In the genomic region with DNA sequence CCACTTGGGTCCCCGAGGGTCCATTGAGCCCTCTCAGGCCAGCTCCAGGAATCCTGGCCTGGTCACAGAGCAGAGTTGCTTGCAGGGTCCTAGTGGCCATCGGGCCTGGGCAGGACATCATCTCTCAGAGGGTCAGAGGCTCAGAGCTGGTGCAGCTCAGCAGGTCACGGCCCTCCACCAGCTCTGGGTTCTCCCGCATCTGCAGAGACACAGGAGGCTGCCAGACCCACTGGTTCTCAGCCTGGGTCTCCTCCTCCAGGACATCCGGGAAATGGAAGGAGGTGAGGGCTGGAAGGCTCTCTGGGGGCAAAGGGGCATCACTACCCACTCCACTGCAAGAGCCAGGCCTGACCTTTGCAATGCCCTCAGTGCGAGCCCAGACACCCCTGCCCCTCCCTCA, we compare ENCODE assay signal across 21 cellular contexts. TPM values are rescaled to one million over a fixed set of nuclear protein-coding genes. Genes with fewer than 3 reads are reported as not detected.
"Had no signal": no experiment of that assay in that cellular context is flagged by ENCODE, and none has a peak within 500 bp of the region (broad histone marks: within the 10 kb centered on the region; RNA-seq: fewer than 3 reads in every experiment).

No MANE protein-coding gene starts in this region.

- H3K9me3 ChIP-seq: breast epithelium, esophagus muscularis mucosa, gastrocnemius medialis, heart left ventricle, right lobe of liver, SK-N-SH had no signal

- H3K9me3 Mint-ChIP-seq: activated CD4-positive, alpha-beta memory T cell treated with anti-CD3 and anti-CD28 coated beads for 36 hours; activated naive CD8-positive, alpha-beta T cell treated with anti-CD3 and anti-CD28 coated beads for 36 hours; T-helper 2 cell treated with Interferon-gamma antibody and Interleukin-4, amounts not matched to agents 5 μg/mL and 100 μg/mL, for 36 hours had no signal

- H3K4me3 Mint-ChIP-seq: activated CD4-positive, alpha-beta memory T cell treated with anti-CD3 and anti-CD28 coated beads for 36 hours; activated naive CD8-positive, alpha-beta T cell treated with anti-CD3 and anti-CD28 coated beads for 36 hours; T-helper 2 cell treated with Interferon-gamma antibody and Interleukin-4, amounts not matched to agents 5 μg/mL and 100 μg/mL, for 36 hours had no signal

- H3K79me2 ChIP-seq: parathyroid adenoma had no signal

- H3K9ac ChIP-seq: parathyroid adenoma, SK-N-SH had no signal

- H3K36me3 Mint-ChIP-seq: activated CD4-positive, alpha-beta memory T cell treated with anti-CD3 and anti-CD28 coated beads for 36 hours; activated naive CD8-positive, alpha-beta T cell treated with anti-CD3 and anti-CD28 coated beads for 36 hours had no signal

- H2AFZ ChIP-seq: parathyroid adenoma had no signal

- H3K4me3 ChIP-seq: coronary artery, esophagus muscularis mucosa, gastrocnemius medialis, heart left ventricle, right lobe of liver had no signal

- H3K27me3 ChIP-seq: breast epithelium, right lobe of liver had no signal

- ATAC-seq: gastrocnemius medialis; naive thymus-derived CD4-positive, alpha-beta T cell; stimulated activated naive B cell treated with anti-CD40 and anti-IgM and Interleukin-4, amounts not matched to agents 10 μg/mL and 1 μg/mL and 100 μg/mL, for 72 hours had no signal

- H3K4me2 ChIP-seq: SK-N-SH had no signal

- H3K4me1 ChIP-seq: parathyroid adenoma had no signal

- H3K27ac ChIP-seq: coronary artery, esophagus muscularis mucosa, gastrocnemius medialis, heart left ventricle, parathyroid adenoma, right lobe of liver had no signal

- DNase-seq: activated CD4-positive, alpha-beta memory T cell treated with anti-CD3 and anti-CD28 coated beads for 36 hours; activated naive CD4-positive, alpha-beta T cell treated with Interleukin-2 at 50 U/mL for 16 hours; activated naive CD8-positive, alpha-beta T cell treated with anti-CD3 and anti-CD28 coated beads for 36 hours; activated T-cell treated with anti-CD3 and anti-CD28 coated beads, Interleukin-2, amount 50 U/mL, for 48 hours; gastrocnemius medialis; heart left ventricle; naive thymus-derived CD4-positive, alpha-beta T cell; small intestine; stimulated activated CD4-positive, alpha-beta T cell treated with anti-CD3 and anti-CD28 coated beads, Interleukin-2, amount 100 ng/mL, for 48 hours; stimulated activated CD8-positive, alpha-beta memory T cell treated with anti-CD3 and anti-CD28 coated beads, Interleukin-4, amount 100 ng/mL, for 48 hours; stimulated activated naive B cell treated with anti-CD40 and anti-IgM and Interleukin-4, amounts not matched to agents 10 μg/mL and 1 μg/mL and 100 μg/mL, for 72 hours; trophoblast cell had no signal

- H3K27ac Mint-ChIP-seq: activated CD4-positive, alpha-beta memory T cell treated with anti-CD3 and anti-CD28 coated beads for 36 hours; activated naive CD8-positive, alpha-beta T cell treated with anti-CD3 and anti-CD28 coated beads for 36 hours; naive thymus-derived CD4-positive, alpha-beta T cell; stimulated activated naive B cell treated with anti-CD40 and anti-IgM and Interleukin-4, amounts not matched to agents 10 μg/mL and 1 μg/mL and 100 μg/mL, for 72 hours; T-helper 2 cell treated with Interferon-gamma antibody and Interleukin-4, amounts not matched to agents 5 μg/mL and 100 μg/mL, for 36 hours had no signal

- H3K36me3 ChIP-seq: breast epithelium, esophagus muscularis mucosa, gastrocnemius medialis, heart left ventricle, right lobe of liver had no signal

RNA-seq across cellular contexts. Expression of a gene that starts 6.5 kb away (rescaled TPM):
- total RNA-seq: naive thymus-derived CD4-positive, alpha-beta T cell had no signal

RNA-seq across cellular contexts. Expression of a gene that starts 8.4 kb away (rescaled TPM):
- total RNA-seq: gastrocnemius medialis, left lobe of liver, lung microvascular endothelial cell, right lobe of liver had no signal

RNA-seq across cellular contexts. Expression of a gene that starts 24.0 kb away (rescaled TPM):
- total RNA-seq: activated CD4-positive, alpha-beta memory T cell treated with anti-CD3 and anti-CD28 coated beads for 36 hours; activated naive CD8-positive, alpha-beta T cell treated with anti-CD3 and anti-CD28 coated beads for 36 hours; naive thymus-derived CD4-positive, alpha-beta T cell had no signal
